In the genomic region with DNA sequence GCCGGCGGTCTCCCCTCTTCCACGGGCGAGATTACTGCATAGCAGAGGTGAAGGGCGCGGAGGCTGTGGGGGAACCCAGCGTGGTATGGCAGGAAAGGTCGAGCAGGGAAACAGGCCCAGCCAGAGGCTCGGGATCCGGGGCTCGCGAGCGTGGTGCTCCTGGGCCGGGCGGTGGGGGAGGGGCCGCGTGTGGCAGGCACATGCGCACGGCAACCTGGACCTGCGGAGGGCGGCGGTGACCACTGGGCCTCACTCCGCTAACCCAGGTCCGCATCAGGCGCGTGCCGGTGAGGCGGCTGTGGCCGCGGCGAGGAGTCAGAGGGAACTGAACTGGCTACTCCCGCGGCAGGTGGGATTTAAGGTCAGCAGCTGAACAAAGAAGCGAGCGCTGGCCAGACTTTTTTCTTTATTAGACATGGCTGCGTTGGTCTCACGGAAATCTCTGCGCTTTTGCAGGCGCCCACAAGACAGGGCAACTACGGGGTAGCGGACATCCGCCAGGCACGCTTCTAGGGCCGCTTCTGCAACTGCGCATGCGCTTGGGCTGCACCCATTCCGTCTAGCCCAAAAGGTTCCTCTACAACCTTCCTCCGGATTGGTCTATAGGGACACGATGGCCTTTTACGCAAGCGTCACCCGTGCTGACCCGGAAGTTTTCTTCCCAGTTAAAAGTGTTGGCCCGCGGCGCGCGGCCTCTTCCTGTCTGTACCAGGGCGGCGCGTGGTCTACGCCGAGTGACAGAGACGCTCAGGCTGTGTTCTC, we compare ENCODE assay signal across 1 cellular context.
TF ChIP-seq lines count a peak whose summit lies in the region.

TSS of gene RPS5 (plus strand) at position 694 of the 762 bp plus-strand sequence. CDS start 869 bp downstream, outside the sequence.

TF ChIP-seq in HepG2, 621 proteins besides CTCF, POLR2A, EP300 and RAD21 (continued from another document and continues in another):
- TF ChIP-seq ZSCAN31 (CRISPR knock-in tag; IDR thresholded peaks at IDR 0.05; ENCODE audit: low read depth) (peak; percentile 53; the same call in 1 of the 2 replicates), FOXA3 (CRISPR knock-in tag; IDR thresholded peaks at IDR 0.05) (no peak; the same call in none of the 2 replicates), ZNF335 (CRISPR knock-in tag; IDR thresholded peaks at IDR 0.05) (peak; percentile 87), ZNF292 (CRISPR knock-in tag; IDR thresholded peaks at IDR 0.05; ENCODE audit: borderline replicate concordance, low read depth) (no peak; the same call in 1 of the 2 replicates), ZNF337 (CRISPR knock-in tag; IDR thresholded peaks at IDR 0.05; ENCODE audit: borderline replicate concordance, low read depth) (no peak), ZNF101 (CRISPR knock-in tag; IDR thresholded peaks at IDR 0.05; ENCODE audit: borderline replicate concordance, low read depth) (peak; percentile 1), DZIP1 (CRISPR knock-in tag; IDR thresholded peaks at IDR 0.05) (peak; percentile 47; the same call in 1 of the 2 replicates), ZNF225 (CRISPR knock-in tag; IDR thresholded peaks at IDR 0.05) (peak; percentile 86; the same call in 1 of the 2 replicates), MAZ (IDR thresholded peaks at IDR 0.05; ENCODE audit: borderline replicate concordance, low read depth, low read length) (peak; percentile 26; the same call in 1 of the 2 replicates), MAZ (CRISPR knock-in tag; IDR thresholded peaks at IDR 0.05; ENCODE audit: low read depth) (peak; percentile 37), ZMYM3 (CRISPR knock-in tag; IDR thresholded peaks at IDR 0.05) (no peak; the same call in 1 of the 2 replicates), KDM3A (CRISPR knock-in tag; IDR thresholded peaks at IDR 0.05; ENCODE audit: low read depth) (peak; percentile 77; the same call in 1 of the 2 replicates), ZNF724P (CRISPR knock-in tag; IDR thresholded peaks at IDR 0.05; ENCODE audit: borderline replicate concordance) (0 out of 2 replicates have a peak, but pooled peaks have one; percentile 39), ZNF609 (CRISPR knock-in tag; IDR thresholded peaks at IDR 0.05; ENCODE audit: borderline replicate concordance) (no peak), KDM5B (CRISPR knock-in tag; IDR thresholded peaks at IDR 0.05; ENCODE audit: borderline replicate concordance) (peak; percentile 86; the same call in 1 of the 2 replicates), GABPB1 (CRISPR knock-in tag; IDR thresholded peaks at IDR 0.05) (peak; percentile 97), ZNF616 (CRISPR knock-in tag; IDR thresholded peaks at IDR 0.05; ENCODE audit: low read depth) (peak; percentile 67), ZNF224 (CRISPR knock-in tag; IDR thresholded peaks at IDR 0.05) (peak; percentile 62; the same call in 1 of the 2 replicates), GFI1 (CRISPR knock-in tag; IDR thresholded peaks at IDR 0.05; ENCODE audit: borderline replicate concordance) (peak; percentile 28; the same call in 1 of the 2 replicates), KDM4B (CRISPR knock-in tag; IDR thresholded peaks at IDR 0.05) (peak; percentile 66; the same call in 1 of the 2 replicates), KLF16 (CRISPR knock-in tag; IDR thresholded peaks at IDR 0.05) (peak in 1 of 2 experiments; percentile 57; a peak in 2 of 4 replicates), POLR2AphosphoS2 (IDR thresholded peaks at IDR 0.05; ENCODE audit: low read depth, low read length) (peak; percentile 85; the same call in 1 of the 2 replicates), ZNF501 (CRISPR knock-in tag; IDR thresholded peaks at IDR 0.05) (peak; percentile 83), NFIB (CRISPR knock-in tag; IDR thresholded peaks at IDR 0.05; ENCODE audit: borderline replicate concordance) (no peak), DNMT3B (CRISPR knock-in tag; conservative IDR thresholded peaks at IDR 0.05) (peak; percentile 32), SNRNP70 (IDR thresholded peaks at IDR 0.05; ENCODE audit: low read depth, low read length) (no peak), POGZ (CRISPR knock-in tag; IDR thresholded peaks at IDR 0.05) (no peak), ZNF12 (CRISPR knock-in tag; IDR thresholded peaks at IDR 0.05) (peak; percentile 36; the same call in 1 of the 2 replicates), NPAS2 (CRISPR knock-in tag; IDR thresholded peaks at IDR 0.05; ENCODE audit: borderline replicate concordance) (no peak), TARDBP (CRISPR knock-in tag; IDR thresholded peaks at IDR 0.05) (peak; percentile 84), ZEB1 (IDR thresholded peaks at IDR 0.05; ENCODE audit: insufficient replicate concordance, low read depth) (peak; percentile 67), MED1 (CRISPR knock-in tag; IDR thresholded peaks at IDR 0.05) (peak; percentile 36)
- TF ChIP-seq, protein P1, sequence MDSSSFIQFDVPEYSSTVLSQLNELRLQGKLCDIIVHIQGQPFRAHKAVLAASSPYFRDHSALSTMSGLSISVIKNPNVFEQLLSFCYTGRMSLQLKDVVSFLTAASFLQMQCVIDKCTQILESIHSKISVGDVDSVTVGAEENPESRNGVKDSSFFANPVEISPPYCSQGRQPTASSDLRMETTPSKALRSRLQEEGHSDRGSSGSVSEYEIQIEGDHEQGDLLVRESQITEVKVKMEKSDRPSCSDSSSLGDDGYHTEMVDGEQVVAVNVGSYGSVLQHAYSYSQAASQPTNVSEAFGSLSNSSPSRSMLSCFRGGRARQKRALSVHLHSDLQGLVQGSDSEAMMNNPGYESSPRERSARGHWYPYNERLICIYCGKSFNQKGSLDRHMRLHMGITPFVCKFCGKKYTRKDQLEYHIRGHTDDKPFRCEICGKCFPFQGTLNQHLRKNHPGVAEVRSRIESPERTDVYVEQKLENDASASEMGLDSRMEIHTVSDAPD (CRISPR knock-in tag; IDR thresholded peaks at IDR 0.05): no peak
- TF ChIP-seq, protein P2, sequence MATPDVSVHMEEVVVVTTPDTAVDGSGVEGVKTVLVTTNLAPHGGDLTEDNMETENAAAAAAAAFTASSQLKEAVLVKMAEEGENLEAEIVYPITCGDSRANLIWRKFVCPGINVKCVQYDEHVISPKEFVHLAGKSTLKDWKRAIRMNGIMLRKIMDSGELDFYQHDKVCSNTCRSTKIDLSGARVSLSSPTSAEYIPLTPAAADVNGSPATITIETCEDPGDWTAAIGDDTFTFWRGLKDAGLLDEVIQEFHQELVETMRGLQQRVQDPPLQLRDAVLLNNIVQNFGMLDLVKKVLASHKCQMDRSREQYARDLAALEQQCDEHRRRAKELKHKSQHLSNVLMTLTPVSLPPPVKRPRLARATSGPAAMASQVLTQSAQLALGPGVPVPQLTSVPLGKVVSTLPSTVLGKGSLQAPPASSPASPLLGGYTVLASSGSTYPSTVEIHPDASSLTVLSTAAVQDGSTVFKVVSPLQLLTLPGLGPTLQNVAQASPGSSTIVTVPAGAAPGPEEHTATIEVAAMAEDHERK (CRISPR knock-in tag; IDR thresholded peaks at IDR 0.05; ENCODE audit: low read depth): peak; percentile 93
- TF ChIP-seq, protein P3, sequence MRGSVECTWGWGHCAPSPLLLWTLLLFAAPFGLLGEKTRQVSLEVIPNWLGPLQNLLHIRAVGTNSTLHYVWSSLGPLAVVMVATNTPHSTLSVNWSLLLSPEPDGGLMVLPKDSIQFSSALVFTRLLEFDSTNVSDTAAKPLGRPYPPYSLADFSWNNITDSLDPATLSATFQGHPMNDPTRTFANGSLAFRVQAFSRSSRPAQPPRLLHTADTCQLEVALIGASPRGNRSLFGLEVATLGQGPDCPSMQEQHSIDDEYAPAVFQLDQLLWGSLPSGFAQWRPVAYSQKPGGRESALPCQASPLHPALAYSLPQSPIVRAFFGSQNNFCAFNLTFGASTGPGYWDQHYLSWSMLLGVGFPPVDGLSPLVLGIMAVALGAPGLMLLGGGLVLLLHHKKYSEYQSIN (CRISPR knock-in tag; IDR thresholded peaks at IDR 0.05; ENCODE audit: borderline replicate concordance): 0 out of 2 replicates have a peak, but pooled peaks have one; percentile 77
- TF ChIP-seq, protein P4, sequence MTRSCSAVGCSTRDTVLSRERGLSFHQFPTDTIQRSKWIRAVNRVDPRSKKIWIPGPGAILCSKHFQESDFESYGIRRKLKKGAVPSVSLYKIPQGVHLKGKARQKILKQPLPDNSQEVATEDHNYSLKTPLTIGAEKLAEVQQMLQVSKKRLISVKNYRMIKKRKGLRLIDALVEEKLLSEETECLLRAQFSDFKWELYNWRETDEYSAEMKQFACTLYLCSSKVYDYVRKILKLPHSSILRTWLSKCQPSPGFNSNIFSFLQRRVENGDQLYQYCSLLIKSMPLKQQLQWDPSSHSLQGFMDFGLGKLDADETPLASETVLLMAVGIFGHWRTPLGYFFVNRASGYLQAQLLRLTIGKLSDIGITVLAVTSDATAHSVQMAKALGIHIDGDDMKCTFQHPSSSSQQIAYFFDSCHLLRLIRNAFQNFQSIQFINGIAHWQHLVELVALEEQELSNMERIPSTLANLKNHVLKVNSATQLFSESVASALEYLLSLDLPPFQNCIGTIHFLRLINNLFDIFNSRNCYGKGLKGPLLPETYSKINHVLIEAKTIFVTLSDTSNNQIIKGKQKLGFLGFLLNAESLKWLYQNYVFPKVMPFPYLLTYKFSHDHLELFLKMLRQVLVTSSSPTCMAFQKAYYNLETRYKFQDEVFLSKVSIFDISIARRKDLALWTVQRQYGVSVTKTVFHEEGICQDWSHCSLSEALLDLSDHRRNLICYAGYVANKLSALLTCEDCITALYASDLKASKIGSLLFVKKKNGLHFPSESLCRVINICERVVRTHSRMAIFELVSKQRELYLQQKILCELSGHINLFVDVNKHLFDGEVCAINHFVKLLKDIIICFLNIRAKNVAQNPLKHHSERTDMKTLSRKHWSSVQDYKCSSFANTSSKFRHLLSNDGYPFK (CRISPR knock-in tag; IDR thresholded peaks at IDR 0.05; ENCODE audit: borderline replicate concordance): peak; percentile 80; the same call in 1 of the 2 replicates
- TF ChIP-seq, protein P5, sequence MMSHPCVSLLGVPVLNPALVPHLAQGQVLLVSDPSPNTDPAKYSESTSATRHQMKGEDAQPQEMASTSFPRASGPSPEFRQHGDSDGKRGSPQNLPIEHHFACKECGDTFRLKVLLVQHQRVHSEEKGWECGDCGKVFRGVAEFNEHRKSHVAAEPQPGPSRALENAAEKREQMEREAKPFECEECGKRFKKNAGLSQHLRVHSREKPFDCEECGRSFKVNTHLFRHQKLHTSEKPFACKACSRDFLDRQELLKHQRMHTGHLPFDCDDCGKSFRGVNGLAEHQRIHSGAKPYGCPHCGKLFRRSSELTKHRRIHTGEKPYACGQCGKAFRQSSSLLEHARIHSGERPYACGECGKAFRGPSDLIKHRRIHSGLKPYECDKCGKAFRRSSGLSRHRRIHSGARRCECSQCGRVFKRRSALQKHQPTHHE (CRISPR knock-in tag; IDR thresholded peaks at IDR 0.05; ENCODE audit: borderline replicate concordance): no peak
- TF ChIP-seq, protein P6, sequence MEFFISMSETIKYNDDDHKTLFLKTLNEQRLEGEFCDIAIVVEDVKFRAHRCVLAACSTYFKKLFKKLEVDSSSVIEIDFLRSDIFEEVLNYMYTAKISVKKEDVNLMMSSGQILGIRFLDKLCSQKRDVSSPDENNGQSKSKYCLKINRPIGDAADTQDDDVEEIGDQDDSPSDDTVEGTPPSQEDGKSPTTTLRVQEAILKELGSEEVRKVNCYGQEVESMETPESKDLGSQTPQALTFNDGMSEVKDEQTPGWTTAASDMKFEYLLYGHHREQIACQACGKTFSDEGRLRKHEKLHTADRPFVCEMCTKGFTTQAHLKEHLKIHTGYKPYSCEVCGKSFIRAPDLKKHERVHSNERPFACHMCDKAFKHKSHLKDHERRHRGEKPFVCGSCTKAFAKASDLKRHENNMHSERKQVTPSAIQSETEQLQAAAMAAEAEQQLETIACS (CRISPR knock-in tag; IDR thresholded peaks at IDR 0.05): 0 out of 2 replicates have a peak, but pooled peaks have one; percentile 5
